ENCODE assay signal across 18 cellular contexts in the genomic region with DNA sequence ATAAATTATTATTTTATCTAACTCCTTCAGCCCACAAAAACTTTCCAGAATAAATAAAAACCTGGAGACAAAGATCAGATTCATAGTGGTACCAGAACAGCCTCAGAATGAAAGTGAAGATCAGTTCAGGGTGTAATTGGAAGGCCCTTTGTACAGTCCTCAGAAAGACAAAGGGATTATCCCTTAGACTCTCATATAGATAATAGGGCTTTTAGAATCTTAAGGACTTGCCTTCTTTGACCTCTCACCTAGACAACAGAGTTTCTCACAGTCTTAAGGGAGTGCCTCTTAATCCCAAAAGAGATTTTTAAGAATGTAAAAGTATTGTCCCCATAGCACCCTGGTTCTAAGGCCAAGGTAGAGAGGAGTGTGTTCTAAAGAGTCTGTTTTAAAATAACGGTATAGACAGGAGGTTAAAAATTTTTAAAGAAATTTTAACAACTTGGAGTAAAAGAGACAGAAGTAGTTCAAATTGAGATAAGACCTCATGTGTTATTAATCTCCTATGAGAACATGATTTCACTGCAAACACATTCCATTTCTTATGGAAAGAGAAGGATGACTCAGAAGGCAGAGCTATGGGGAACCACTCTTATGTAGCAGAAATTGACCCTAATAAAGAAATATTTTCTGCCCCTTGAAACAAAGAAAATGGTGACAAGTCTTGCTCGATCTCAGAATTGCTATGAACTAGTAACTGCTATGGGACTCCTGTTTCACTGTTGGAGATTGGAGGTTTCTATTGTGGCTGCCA. TPM values are rescaled to one million over a fixed set of nuclear protein-coding genes. Genes with fewer than 3 reads are reported as not detected.
A peak's percentile ranks its signal among the peaks of the same experiment; 100 is the strongest.
DNase-seq lines count a peak whose midpoint lies in the region; ATAC-seq lines count a peak whose summit lies in the region.
"Had no signal": no experiment of that assay in that cellular context is flagged by ENCODE, and none has a peak within 500 bp of the region (broad histone marks: within the 10 kb centered on the region; RNA-seq: fewer than 3 reads in every experiment).

No MANE protein-coding gene starts in this region.

- no peaks in the 10 kb centered on the region for H3K4me1 Mint-ChIP-seq in stimulated activated memory B cell treated with anti-CD40 and anti-IgM and Interleukin-4, amounts not matched to agents 10 μg/mL and 1 μg/mL and 100 μg/mL, for 72 hours
- H3K4me1 Mint-ChIP-seq: CD14-positive monocyte, IgD-negative memory B cell had no signal

- no peaks in the 10 kb centered on the region for H3K79me1 ChIP-seq in mesenchymal stem cell (replicated peaks; ENCODE audit: low read length, poor library complexity, severe bottlenecking)

- no peak for ATAC-seq in stimulated activated memory B cell treated with anti-CD40 and anti-IgM and Interleukin-4, amounts not matched to agents 10 μg/mL and 1 μg/mL and 100 μg/mL, for 72 hours
- no peak for ATAC-seq in GM21390 (IDR thresholded peaks at IDR 0.05; ENCODE audit: unreplicated experiment)
- ATAC-seq: Panc1, Right ventricle myocardium inferior had no signal

- in situ Hi-C loops in HAP-1 (cut with MboI; ENCODE audit: low sequenced_read_pairs): no loop called here

- H3K23ac ChIP-seq in mesenchymal stem cell (ENCODE audit: low read length in 2 of 2): no peak overlapping the region

- H3K4me1 ChIP-seq in HAP-1 (peaks cover 22% of the 10 kb centered on the region), mesenchymal stem cell (ENCODE audit: control insufficient read depth, insufficient read depth, low read depth, low read length) (no peaks in the 10 kb centered on the region)

- WGBS in mesenchymal stem cell: 70% methylated on average over 2 of the region's 2 CpGs

- H4K91ac ChIP-seq in mesenchymal stem cell (ENCODE audit: low read length): no peak overlapping the region

- peak overlapping the region; percentile 21 for H3K9ac ChIP-seq in mesenchymal stem cell (ENCODE audit: low read length)

- DNase-seq in HAP-1 (ENCODE audit: low spot score in 2 of 2): peak; percentile 15 to 99
- DNase-seq in NCI-H82 treated with DMSO at 0.1 percent for 48 hours (lab: John Stamatoyannopoulos, UW; ENCODE audit: unreplicated experiment): peak; percentile 58
- DNase-seq in fibroblast of gingiva (ENCODE audit: low read depth): peak; percentile 62
- peak; percentile 7 for DNase-seq in mesenchymal stem cell
- no peak for DNase-seq in NCI-H1694 treated with DMSO at 0.1 percent for 48 hours (lab: John Stamatoyannopoulos, UW)
- DNase-seq in HuH-7.5 (ENCODE audit: low spot score): no peak
- DNase-seq: AML-193, Kasumi-1, MM.1S, NCI-H1092 treated with DMSO at 0.1 percent for 48 hours, NCI-H187, NCI-H446 treated with DMSO at 0.1 percent for 48 hours had no signal

- H3K27me3 ChIP-seq in HAP-1 (ENCODE audit: low read depth) (no peaks in the 10 kb centered on the region), mesenchymal stem cell (ENCODE audit: control insufficient read depth in 1 of 2, insufficient read depth in 1 of 2, low read length in 2 of 2) (no peaks in the 10 kb centered on the region)

- H3K9me3 ChIP-seq in HAP-1 (no peaks in the 10 kb centered on the region), mesenchymal stem cell (ENCODE audit: control insufficient read depth, low read length) (peaks cover 4% of the 10 kb centered on the region)

- no peak overlapping the region for H2BK5ac ChIP-seq in mesenchymal stem cell (ENCODE audit: low read depth, low read length, poor library complexity, severe bottlenecking)

- no peak overlapping the region for H3K18ac ChIP-seq in mesenchymal stem cell (ENCODE audit: low read depth in 1 of 2, low read length in 2 of 2)

- H2BK15ac ChIP-seq in mesenchymal stem cell (ENCODE audit: low read depth, poor library complexity, severe bottlenecking): no peak overlapping the region

- no peak overlapping the region for H3K14ac ChIP-seq in mesenchymal stem cell (ENCODE audit: low read length in 2 of 2)

- no peak overlapping the region for H3K4ac ChIP-seq in mesenchymal stem cell (ENCODE audit: low read depth in 1 of 2, low read length in 2 of 2)

- H2BK12ac ChIP-seq in mesenchymal stem cell (ENCODE audit: low read length in 2 of 2): no peak overlapping the region

- H3K4me2 ChIP-seq in mesenchymal stem cell (ENCODE audit: low read length, poor library complexity, severe bottlenecking): no peak overlapping the region

- H3K4me3 Mint-ChIP-seq in stimulated activated memory B cell treated with anti-CD40 and anti-IgM and Interleukin-4, amounts not matched to agents 10 μg/mL and 1 μg/mL and 100 μg/mL, for 72 hours: no peak overlapping the region
- H3K4me3 Mint-ChIP-seq: CD14-positive monocyte, IgD-negative memory B cell had no signal

- peak overlapping the region; percentile 49 for H3K27ac ChIP-seq in mesenchymal stem cell (ENCODE audit: low read length, poor library complexity, severe bottlenecking)

- no peak overlapping the region for H2AK5ac ChIP-seq in mesenchymal stem cell (ENCODE audit: low read length, severe bottlenecking)

- no peaks in the 10 kb centered on the region for H3K36me3 Mint-ChIP-seq in stimulated activated memory B cell treated with anti-CD40 and anti-IgM and Interleukin-4, amounts not matched to agents 10 μg/mL and 1 μg/mL and 100 μg/mL, for 72 hours
- H3K36me3 Mint-ChIP-seq: CD14-positive monocyte, IgD-negative memory B cell had no signal

- no peak overlapping the region for H2AFZ ChIP-seq in mesenchymal stem cell (ENCODE audit: low read depth, low read length)

- no peak overlapping the region for H4K8ac ChIP-seq in mesenchymal stem cell (ENCODE audit: low read length)

- H2BK120ac ChIP-seq in mesenchymal stem cell (ENCODE audit: low read depth, low read length): no peak overlapping the region

- H3K36me3 ChIP-seq in HAP-1 (replicated peaks) (no peaks in the 10 kb centered on the region), mesenchymal stem cell (ENCODE audit: control insufficient read depth in 1 of 2, insufficient read depth in 2 of 2, low read depth in 1 of 2, low read length in 2 of 2) (no peaks in the 10 kb centered on the region)

- peaks cover 9% of the 10 kb centered on the region for H3K9me3 Mint-ChIP-seq in stimulated activated memory B cell treated with anti-CD40 and anti-IgM and Interleukin-4, amounts not matched to agents 10 μg/mL and 1 μg/mL and 100 μg/mL, for 72 hours

- H3K4me3 ChIP-seq in HAP-1: no peak overlapping the region
- H3K4me3 ChIP-seq in mesenchymal stem cell (ENCODE audit: insufficient read depth in 1 of 2, low read depth in 1 of 2, low read length in 2 of 2): no peak overlapping the region

- H3K27ac Mint-ChIP-seq in stimulated activated memory B cell treated with anti-CD40 and anti-IgM and Interleukin-4, amounts not matched to agents 10 μg/mL and 1 μg/mL and 100 μg/mL, for 72 hours: no peak overlapping the region
- H3K27ac Mint-ChIP-seq: CD14-positive monocyte, IgD-negative memory B cell had no signal

- H3K27me3 Mint-ChIP-seq in stimulated activated memory B cell treated with anti-CD40 and anti-IgM and Interleukin-4, amounts not matched to agents 10 μg/mL and 1 μg/mL and 100 μg/mL, for 72 hours: no peaks in the 10 kb centered on the region
- H3K27me3 Mint-ChIP-seq: IgD-negative memory B cell had no signal

RNA-seq across cellular contexts. Expression of gene NOVA1, which starts 24.2 kb away (rescaled TPM):
- 8.4 TPM for polyA plus RNA-seq in mesenchymal stem cell (2013, experiment 1 of 2)
- 8.1 TPM for polyA plus RNA-seq in mesenchymal stem cell (2013, experiment 2 of 2)
- polyA plus RNA-seq: CD14-positive monocyte, IgD-negative memory B cell had no signal

Comparison
In these comparisons a context has a peak if more than half of its experiments do, and no peak if none do; other contexts are left out.
1. DNase-seq: peak in HAP-1 (2 of 2), NCI-H82 treated with DMSO at 0.1 percent for 48 hours (single experiment), fibroblast of gingiva (single experiment) and mesenchymal stem cell (single experiment); none in NCI-H1694 treated with DMSO at 0.1 percent for 48 hours (single experiment) and HuH-7.5 (single experiment).